In genomic region chr6:31495580-31495979, GRCh38 we compare ENCODE assay signal across 9 cellular contexts. TPM values are rescaled to one million over a fixed set of nuclear protein-coding genes. Genes with fewer than 3 reads are reported as not detected.
DNase-seq lines count a peak whose midpoint lies in the region; ATAC-seq and TF ChIP-seq lines count a peak whose summit lies in the region.
"Had no signal": no experiment of that assay in that cellular context is flagged by ENCODE, and none has a peak within 500 bp of the region (broad histone marks: within the 10 kb centered on the region; RNA-seq: fewer than 3 reads in every experiment).

No MANE protein-coding gene starts in this region.

- peaks cover 3% of the 10 kb centered on the region; the same call in 1 of the 2 replicates for H3K36me3 ChIP-seq in SJSA1
- no peaks in the 10 kb centered on the region for H3K36me3 ChIP-seq in thoracic aorta

- H3K4me1 Mint-ChIP-seq in activated naive CD4-positive, alpha-beta T cell treated with anti-CD3 and anti-CD28 coated beads for 36 hours (ENCODE audit: low read depth) = peaks cover 48% of the 10 kb centered on the region

- CTCF ChIA-PET in activated naive CD4-positive, alpha-beta T cell treated with anti-CD3 and anti-CD28 coated beads for 36 hours (lab: Charles Lee) = interaction anchor here (1.1 to 6.1 kb wide), 6 partner anchors 46 to 126 kb away, joined by 4 to 48 read pairs (median 5); partner anchors contain the start of gene DDX39B

- ATAC-seq in thoracic aorta (ENCODE audit: insufficient number of reproducible peaks, low FRiP score, low read depth) (no peak), GM21390 (IDR thresholded peaks at IDR 0.05; ENCODE audit: unreplicated experiment) (no peak), HG03135 (IDR thresholded peaks at IDR 0.05; ENCODE audit: unreplicated experiment) (no peak)

- H3K27ac ChIP-seq in SJSA1 (peak overlapping the region; percentile 87), thoracic aorta (peak overlapping the region; percentile 50 to 74)

- TF ChIP-seq CTCF in thoracic aorta (IDR thresholded peaks at IDR 0.05) = no peak

- no peaks in the 10 kb centered on the region for H3K9me3 ChIP-seq in SJSA1 (replicated peaks)
- H3K9me3 ChIP-seq in thoracic aorta = no peaks in the 10 kb centered on the region

- peak overlapping the region; percentile 90 for H3K27ac Mint-ChIP-seq in activated naive CD4-positive, alpha-beta T cell treated with anti-CD3 and anti-CD28 coated beads for 36 hours

- H3K9me3 Mint-ChIP-seq in activated naive CD4-positive, alpha-beta T cell treated with anti-CD3 and anti-CD28 coated beads for 36 hours = no peaks in the 10 kb centered on the region

- peaks cover 3% of the 10 kb centered on the region for H3K36me3 Mint-ChIP-seq in activated naive CD4-positive, alpha-beta T cell treated with anti-CD3 and anti-CD28 coated beads for 36 hours (ENCODE audit: low read depth)

- DNase-seq in activated naive CD4-positive, alpha-beta T cell treated with anti-CD3 and anti-CD28 coated beads for 36 hours = no peak
- DNase-seq in activated naive CD4-positive, alpha-beta T cell (lab: John Stamatoyannopoulos, UW) = no peak
- DNase-seq in SJSA1 (ENCODE audit: low read depth in 1 of 2, low spot score in 2 of 2) (peak; percentile 81 to 85), fibroblast of gingiva (ENCODE audit: low read depth) (peak; percentile 56), thoracic aorta (ENCODE audit: low spot score) (no peak), mesenteric fat pad (ENCODE audit: low spot score) (no peak)

- H3K4me1 ChIP-seq in SJSA1 (replicated peaks) (peaks cover 26% of the 10 kb centered on the region), thoracic aorta (ENCODE audit: control insufficient read depth in 1 of 2, low read depth in 2 of 2) (peaks cover 6 to 24% of the 10 kb centered on the region in 2 donors)

- no peaks in the 10 kb centered on the region for H3K27me3 ChIP-seq in SJSA1 (replicated peaks)
- no peaks in the 10 kb centered on the region for H3K27me3 ChIP-seq in thoracic aorta (replicated peaks; ENCODE audit: insufficient read depth)

- H3K4me3 Mint-ChIP-seq in activated naive CD4-positive, alpha-beta T cell treated with anti-CD3 and anti-CD28 coated beads for 36 hours = peak overlapping the region; percentile 89

- no peaks in the 10 kb centered on the region for H3K27me3 Mint-ChIP-seq in activated naive CD4-positive, alpha-beta T cell treated with anti-CD3 and anti-CD28 coated beads for 36 hours (ENCODE audit: low read depth)

- H3K4me3 ChIP-seq in SJSA1 = peak overlapping the region; percentile 54
- peak overlapping the region; percentile 79 for H3K4me3 ChIP-seq in thoracic aorta

- intact Hi-C loops in activated naive CD4-positive, alpha-beta T cell treated with anti-CD3 and anti-CD28 coated beads for 36 hours (cut with micrococcal nuclease) = loop anchor here (5.0 to 10.0 kb wide), 4 partner anchors 33 to 699 kb away; partner anchors contain the start of genes GPSM3 and PBX2

RNA-seq across cellular contexts. Expression of gene MICB, which starts 2.4 kb away (rescaled TPM):
- total RNA-seq in activated naive CD4-positive, alpha-beta T cell treated with anti-CD3 and anti-CD28 coated beads for 36 hours = 10 to 100 TPM; 21.4 to 22.6 TPM
- total RNA-seq in SJSA1 (2014; rRNA removed; shearing (Covaris generic)) = 32.7 and 60.0 TPM in 2 replicates
- total RNA-seq in thoracic aorta (1 to 10 TPM; 4.1 to 6.6 TPM), mesenteric fat pad (4.5 TPM)

RNA-seq across cellular contexts. Expression of gene MCCD1, which starts 33.2 kb away (rescaled TPM):
- total RNA-seq in activated naive CD4-positive, alpha-beta T cell treated with anti-CD3 and anti-CD28 coated beads for 36 hours = not detected
- not detected in 2 replicates for total RNA-seq in SJSA1 (2014; rRNA removed; shearing (Covaris generic))
- total RNA-seq in thoracic aorta (not detected), mesenteric fat pad (not detected)
- total RNA-seq: T-helper 1 cell treated with Interleukin-12 subunit alpha and Interleukin-12 subunit beta and Interleukin-4 antibody, amounts not matched to agents 30 ng/mL and 1 ng/mL, for 36 hours had no signal

RNA-seq across cellular contexts. Expression of gene DDX39B, which starts 46.2 kb away (rescaled TPM):
- 100 to 1,000 TPM; 600 to 624 TPM for total RNA-seq in activated naive CD4-positive, alpha-beta T cell treated with anti-CD3 and anti-CD28 coated beads for 36 hours
- total RNA-seq in SJSA1 (2014; rRNA removed; shearing (Covaris generic)) = 399 and 467 TPM in 2 replicates
- total RNA-seq in thoracic aorta = 100 to 1,000 TPM; 198 to 217 TPM
- 268 TPM for total RNA-seq in mesenteric fat pad

RNA-seq across cellular contexts. Expression of gene ATP6V1G2, which starts 50.8 kb away (rescaled TPM):
- total RNA-seq in activated naive CD4-positive, alpha-beta T cell treated with anti-CD3 and anti-CD28 coated beads for 36 hours = 1 to 10 TPM; 1.2 to 1.4 TPM
- 0.13 TPM in 1 of 2 replicates, not detected in the other for total RNA-seq in SJSA1 (2014; rRNA removed; shearing (Covaris generic))
- total RNA-seq in thoracic aorta (under 1 TPM; 0.78 to 0.95 TPM), mesenteric fat pad (1.1 TPM)

RNA-seq across cellular contexts. Expression of gene NFKBIL1, which starts 51.8 kb away (rescaled TPM):
- 10 to 100 TPM; 20.4 to 20.6 TPM for total RNA-seq in activated naive CD4-positive, alpha-beta T cell treated with anti-CD3 and anti-CD28 coated beads for 36 hours
- total RNA-seq in SJSA1 (2014; rRNA removed; shearing (Covaris generic)) = 21.0 and 22.3 TPM in 2 replicates
- 10 to 100 TPM; 23.8 to 24.2 TPM for total RNA-seq in thoracic aorta
- total RNA-seq in mesenteric fat pad = 11.4 TPM

Comparison
In these comparisons a context has a peak if more than half of its experiments do, and no peak if none do; other contexts are left out.
1. DNase-seq: peak in SJSA1 (2 of 2) and fibroblast of gingiva (single experiment); none in activated naive CD4-positive, alpha-beta T cell treated with anti-CD3 and anti-CD28 coated beads for 36 hours (single experiment), activated naive CD4-positive, alpha-beta T cell (0 of 4), thoracic aorta (single experiment) and mesenteric fat pad (single experiment).